Comparison of ENCODE assay signal across 10 cellular contexts in genomic region chr1:224700915-224701531, GRCh38.
A peak's percentile ranks its signal among the peaks of the same experiment; 100 is the strongest.
DNase-seq lines count a peak whose midpoint lies in the region; ATAC-seq and TF ChIP-seq lines count a peak whose summit lies in the region.
"Had no signal": no experiment of that assay in that cellular context is flagged by ENCODE, and none has a peak within 500 bp of the region (broad histone marks: within the 10 kb centered on the region; RNA-seq: fewer than 3 reads in every experiment).

No MANE protein-coding gene starts in this region.

- H3K4me3 ChIP-seq in mesendoderm (ENCODE audit: low read length) (no peak overlapping the region), thyroid gland (replicated peaks in 1 of 3) (no peak overlapping the region)
- H3K4me3 ChIP-seq: BLaER1 had no signal

- H3K9ac ChIP-seq in mesendoderm (ENCODE audit: low read length) = no peak overlapping the region
- H3K9ac ChIP-seq: BLaER1 had no signal

- no CpG with 5 or more reads among the region's 4 CpGs for WGBS in mesendoderm (ENCODE audit: extremely low coverage, insufficient coverage, low lambda C conversion rate)
- 72 to 85% methylated on average over 4 of the region's 4 CpGs for WGBS in thyroid gland, 2 donors

- peak overlapping the region; percentile 84 for H3K4ac ChIP-seq in mesendoderm (ENCODE audit: low read depth, low read length)

- H3K56ac ChIP-seq in mesendoderm (ENCODE audit: low read length) = peak overlapping the region; percentile 75

- ATAC-seq in HG02642 (IDR thresholded peaks at IDR 0.05; ENCODE audit: poor library complexity, unreplicated experiment) = peak; percentile 74

- intact Hi-C loops in thyroid gland (cut with DNase I) = no loop called here

- H3K27me3 ChIP-seq in mesendoderm (ENCODE audit: insufficient read depth, low read length, poor library complexity) (no peaks in the 10 kb centered on the region), thyroid gland (no peaks in the 10 kb centered on the region)
- H3K27me3 ChIP-seq: BLaER1 had no signal

- no peak overlapping the region for H2AK5ac ChIP-seq in mesendoderm (ENCODE audit: low read length)

- peak overlapping the region; percentile 86 for H2BK5ac ChIP-seq in mesendoderm (ENCODE audit: low read length)

- no peaks in the 10 kb centered on the region for H3K79me1 ChIP-seq in mesendoderm (ENCODE audit: low read length)

- H3K4me2 ChIP-seq in mesendoderm (ENCODE audit: low read length) = no peak overlapping the region
- H3K4me2 ChIP-seq: BLaER1 had no signal

- H3K9me3 ChIP-seq in thyroid gland = no peaks in the 10 kb centered on the region
- H3K9me3 ChIP-seq: BLaER1 had no signal

- H3K27ac ChIP-seq in mesendoderm (ENCODE audit: low read depth, low read length) (peak overlapping the region; percentile 22), thyroid gland (no peak overlapping the region)
- H3K27ac ChIP-seq: BLaER1 had no signal

- no peak for TF ChIP-seq POLR2A in thyroid gland (IDR thresholded peaks at IDR 0.05)

- H3K18ac ChIP-seq in mesendoderm (ENCODE audit: low read length) = peak overlapping the region; percentile 6

- H2BK15ac ChIP-seq in mesendoderm (replicated peaks; ENCODE audit: low read depth) = no peak overlapping the region

- H4K8ac ChIP-seq in mesendoderm (ENCODE audit: low read depth, low read length) = no peak overlapping the region

- peak; percentile 18 for DNase-seq in NCI-H1436 (lab: John Stamatoyannopoulos, UW)
- no peak for DNase-seq in NCI-H1436 treated with DMSO at 0.1 percent for 48 hours (lab: John Stamatoyannopoulos, UW)
- DNase-seq in SKM-1 treated with dmso at 0.1 percent for 144 hours (lab: John Stamatoyannopoulos, UW; ENCODE audit: unreplicated experiment) = peak; percentile 34
- peak; percentile 94 for DNase-seq in mesendoderm
- DNase-seq in occipital lobe (lab: John Stamatoyannopoulos, UW) = no peak
- no peak for DNase-seq in thyroid gland
- DNase-seq in NCI-H2081 treated with DMSO at 0.1 percent for 48 hours (lab: John Stamatoyannopoulos, UW) = no peak
- DNase-seq: naive B cell had no signal

- no peak overlapping the region for H3K23ac ChIP-seq in mesendoderm (ENCODE audit: low read length)

- no peak overlapping the region for H2BK120ac ChIP-seq in mesendoderm (ENCODE audit: low read depth, low read length)

- H3K79me2 ChIP-seq in mesendoderm (ENCODE audit: control insufficient read depth, insufficient read depth, low read length) = no peaks in the 10 kb centered on the region

- H3K36me3 ChIP-seq in mesendoderm (ENCODE audit: control insufficient read depth, insufficient read depth, low read length) (no peaks in the 10 kb centered on the region), thyroid gland (no peaks in the 10 kb centered on the region)
- H3K36me3 ChIP-seq: BLaER1 had no signal

- TF ChIP-seq CTCF in thyroid gland (IDR thresholded peaks at IDR 0.05) = no peak

- H3K4me1 ChIP-seq in mesendoderm (ENCODE audit: control insufficient read depth, low read depth, low read length) = peaks cover 9% of the 10 kb centered on the region
- H3K4me1 ChIP-seq in thyroid gland = peaks cover 7 to 11% of the 10 kb centered on the region in 2 donors
- H3K4me1 ChIP-seq: BLaER1 had no signal

- H4K5ac ChIP-seq in mesendoderm (ENCODE audit: low read length) = no peak overlapping the region

Comparison
In these comparisons a context has a peak if more than half of its experiments do, and no peak if none do; other contexts are left out.
1. DNase-seq: peak in NCI-H1436 (single experiment), SKM-1 treated with dmso at 0.1 percent for 144 hours (single experiment) and mesendoderm (single experiment); none in NCI-H1436 treated with DMSO at 0.1 percent for 48 hours (single experiment), occipital lobe (single experiment), thyroid gland (0 of 2) and NCI-H2081 treated with DMSO at 0.1 percent for 48 hours (single experiment).